ENCODE assay signal across 17 cellular contexts in genomic region chr5:149130932-149131273, GRCh38. TPM values are rescaled to one million over a fixed set of nuclear protein-coding genes. Genes with fewer than 3 reads are reported as not detected.
A peak's percentile ranks its signal among the peaks of the same experiment; 100 is the strongest.
DNase-seq lines count a peak whose midpoint lies in the region; ATAC-seq and TF ChIP-seq lines count a peak whose summit lies in the region.
"Had no signal": no experiment of that assay in that cellular context is flagged by ENCODE, and none has a peak within 500 bp of the region (broad histone marks: within the 10 kb centered on the region; RNA-seq: fewer than 3 reads in every experiment).

No MANE protein-coding gene starts in this region.

- ATAC-seq in HG03196 (IDR thresholded peaks at IDR 0.05; ENCODE audit: unreplicated experiment), result no peak
- ATAC-seq: HCT116 had no signal

- H4K91ac ChIP-seq in trophoblast cell (ENCODE audit: low read depth, low read length), result no peak overlapping the region

- H2BK120ac ChIP-seq in trophoblast cell (ENCODE audit: insufficient read depth, low read length, poor library complexity), result no peak overlapping the region

- peaks cover 11% of the 10 kb centered on the region for H3K79me1 ChIP-seq in trophoblast cell (ENCODE audit: low read length)

- H3K18ac ChIP-seq in trophoblast cell (ENCODE audit: low read length), result no peak overlapping the region

- H3K79me2 ChIP-seq in MM.1S (ENCODE audit: low read length) (no peaks in the 10 kb centered on the region), trophoblast cell (ENCODE audit: control insufficient read depth, insufficient read depth, low read length, poor library complexity) (peaks cover 2% of the 10 kb centered on the region)

- no peak overlapping the region for H3K14ac ChIP-seq in trophoblast cell (ENCODE audit: low read length)

- H2AFZ ChIP-seq in MM.1S (ENCODE audit: low read length), result no peak overlapping the region
- no peak overlapping the region for H2AFZ ChIP-seq in trophoblast cell (ENCODE audit: insufficient read depth, low read length, poor library complexity)

- H3K9me3 ChIP-seq in MM.1S (replicated peaks; ENCODE audit: insufficient read depth, low read length) (no peaks in the 10 kb centered on the region), trophoblast cell (ENCODE audit: insufficient read depth, low read depth, low read length) (peaks cover 2% of the 10 kb centered on the region)
- H3K9me3 ChIP-seq: BE2C had no signal

- H4K12ac ChIP-seq in trophoblast cell (ENCODE audit: low read depth, low read length), result no peak overlapping the region

- no peaks in the 10 kb centered on the region for H3F3A ChIP-seq in MM.1S (ENCODE audit: insufficient read depth, low read length)

- H2BK5ac ChIP-seq in trophoblast cell (ENCODE audit: low read depth, low read length, poor library complexity), result no peak overlapping the region

- H3K27ac ChIP-seq in MM.1S (ENCODE audit: low read length) (no peak overlapping the region), trophoblast cell (ENCODE audit: low read depth, low read length) (no peak overlapping the region)
- H3K27ac ChIP-seq: 22Rv1, RWPE1, SK-N-MC had no signal

- H2BK12ac ChIP-seq in trophoblast cell (ENCODE audit: low read length), result no peak overlapping the region

- H4K20me1 ChIP-seq in MM.1S (ENCODE audit: insufficient read depth, low read length), result no peaks in the 10 kb centered on the region

- H3K36me3 ChIP-seq in MM.1S (replicated peaks; ENCODE audit: insufficient read depth, low read length) (no peaks in the 10 kb centered on the region), trophoblast cell (ENCODE audit: control insufficient read depth in 1 of 2, insufficient read depth in 2 of 2, low read length in 2 of 2) (no peaks in the 10 kb centered on the region)
- H3K36me3 ChIP-seq: BE2C had no signal

- H2AK5ac ChIP-seq in trophoblast cell (ENCODE audit: low read length), result no peak overlapping the region

- H3K9me2 ChIP-seq in MM.1S (replicated peaks; ENCODE audit: insufficient read depth, low read length), result no peaks in the 10 kb centered on the region

- H3K27me3 ChIP-seq in MM.1S (replicated peaks; ENCODE audit: insufficient read depth, low read length) (no peaks in the 10 kb centered on the region), trophoblast cell (ENCODE audit: insufficient read depth, low read length) (no peaks in the 10 kb centered on the region)
- H3K27me3 ChIP-seq: BE2C had no signal

- no peaks in the 10 kb centered on the region for H3K4me1 ChIP-seq in MM.1S (ENCODE audit: low read length)
- peaks cover 16 to 32% of the 10 kb centered on the region in 2 experiments for H3K4me1 ChIP-seq in trophoblast cell (ENCODE audit: control insufficient read depth in 1 of 2, insufficient read depth in 2 of 2, low read length in 2 of 2)
- H3K4me1 ChIP-seq: BE2C had no signal

- WGBS in trophoblast cell (ENCODE audit: extremely low coverage, insufficient coverage, insufficient read length), result no CpG with 5 or more reads among the region's 3 CpGs

- H3K4me2 ChIP-seq in MM.1S (ENCODE audit: low read depth, low read length), result no peak overlapping the region
- no peak overlapping the region for H3K4me2 ChIP-seq in trophoblast cell (ENCODE audit: low read length)

- H4K8ac ChIP-seq in trophoblast cell (ENCODE audit: low read depth, low read length), result no peak overlapping the region

- H3K4me3 ChIP-seq in MM.1S (ENCODE audit: low read length), result no peak overlapping the region
- H3K4me3 ChIP-seq in choroid plexus epithelial cell (ENCODE audit: low read depth, low read length), result no peak overlapping the region
- H3K4me3 ChIP-seq in trophoblast cell (ENCODE audit: low read depth, low read length), result no peak overlapping the region
- H3K4me3 ChIP-seq: SK-N-MC had no signal

- no peak overlapping the region for H3K4ac ChIP-seq in trophoblast cell (ENCODE audit: low read depth, low read length)

- H3K23ac ChIP-seq in trophoblast cell (ENCODE audit: low read length), result no peak overlapping the region

- H3K9ac ChIP-seq in MM.1S (ENCODE audit: low read length) (no peak overlapping the region), trophoblast cell (ENCODE audit: low read length) (no peak overlapping the region)

- DNase-seq in SIG-M5 treated with dmso at 0.1 percent for 504 hours (lab: John Stamatoyannopoulos, UW; ENCODE audit: unreplicated experiment) (peak; percentile 32), SIG-M5 (lab: John Stamatoyannopoulos, UW) (no peak), MM.1S (peak; percentile 61), choroid plexus epithelial cell (ENCODE audit: low read depth) (peak; percentile 82), trophoblast cell (peak; percentile 70 to 87), iPS-NIHi11 (ENCODE audit: low spot score) (no peak), pons (ENCODE audit: low spot score) (no peak)
- DNase-seq: BE2C; CD4-positive, alpha-beta memory T cell; Kasumi-1; NCI-H187 treated with DMSO at 0.1 percent for 48 hours; OCI-M1 had no signal

- no peak for TF ChIP-seq CTCF in MM.1S (IDR thresholded peaks at IDR 0.05; ENCODE audit: low read length)
- TF ChIP-seq CTCF in choroid plexus epithelial cell (conservative IDR thresholded peaks at IDR 0.05; ENCODE audit: low read depth, low read length), result no peak

RNA-seq across cellular contexts. Expression of gene ABLIM3, which starts 10.4 kb away (rescaled TPM):
- 1.9 and 2.0 TPM in 2 replicates for polyA plus RNA-seq in trophoblast cell (2013)
- polyA plus RNA-seq: CD4-positive, alpha-beta memory T cell had no signal

Comparison
In these comparisons a context has a peak if more than half of its experiments do, and no peak if none do; other contexts are left out.
1. DNase-seq: peak in SIG-M5 treated with dmso at 0.1 percent for 504 hours (single experiment), MM.1S (single experiment), choroid plexus epithelial cell (single experiment) and trophoblast cell (2 of 2); none in SIG-M5 (single experiment), iPS-NIHi11 (single experiment) and pons (single experiment).